In the genomic region with DNA sequence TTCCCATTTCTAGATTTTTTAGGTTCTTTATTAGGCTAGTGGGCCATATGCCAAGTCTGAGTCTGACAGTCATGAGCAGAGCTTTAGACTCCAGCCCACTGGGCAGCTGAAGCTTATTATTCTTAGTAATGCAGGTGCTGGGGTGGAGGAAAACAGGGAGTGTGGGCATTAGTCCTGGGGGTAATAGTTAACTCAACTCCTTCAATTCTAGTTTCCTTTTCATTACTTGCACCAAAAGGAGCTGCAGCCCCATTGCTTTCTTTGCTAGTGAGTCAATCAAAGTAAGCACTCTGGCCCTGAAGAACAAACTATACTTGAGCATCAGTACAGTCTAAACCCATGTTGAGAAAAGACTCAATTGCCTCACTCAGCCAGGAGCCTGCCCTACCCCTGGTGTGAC, we compare ENCODE assay signal across 26 cellular contexts. TPM values are rescaled to one million over a fixed set of nuclear protein-coding genes. Genes with fewer than 3 reads are reported as not detected.
DNase-seq lines count a peak whose midpoint lies in the region; ATAC-seq, FAIRE-seq and TF ChIP-seq lines count a peak whose summit lies in the region.
"Had no signal": no experiment of that assay in that cellular context is flagged by ENCODE, and none has a peak within 500 bp of the region (broad histone marks: within the 10 kb centered on the region; RNA-seq: fewer than 3 reads in every experiment).

No MANE protein-coding gene starts in this region.

- no peaks in the 10 kb centered on the region for H3K36me3 Mint-ChIP-seq in mesothelial cell of epicardium
- no peaks in the 10 kb centered on the region for H3K36me3 Mint-ChIP-seq in activated CD8-positive, alpha-beta T cell treated with anti-CD3 and anti-CD28 coated beads for 36 hours (ENCODE audit: low read depth)

- H3K4me2 ChIP-seq in GM12878 (ENCODE audit: control insufficient read depth, insufficient read depth): no peak overlapping the region

- CTCF ChIA-PET in GM12878 (lab: Yijun Ruan, JAX): no interaction called here
- CTCF ChIA-PET in activated CD8-positive, alpha-beta T cell treated with anti-CD3 and anti-CD28 coated beads for 36 hours (lab: Charles Lee): no interaction called here

- no peak for FAIRE-seq in GM12878 (lab: Jason Lieb, UNC)
- FAIRE-seq in H54 (lab: Jason Lieb, UNC): no peak

- TF ChIP-seq EP300 in GM12878 (IDR thresholded peaks at IDR 0.05; ENCODE audit: borderline replicate concordance in 1 of 2, control insufficient read depth in 1 of 2, low read depth in 2 of 2, low read length in 2 of 2): no peak

- peaks cover 27% of the 10 kb centered on the region for H3K27me3 Mint-ChIP-seq in mesothelial cell of epicardium (ENCODE audit: low read depth)
- H3K27me3 Mint-ChIP-seq in activated CD8-positive, alpha-beta T cell treated with anti-CD3 and anti-CD28 coated beads for 36 hours: no peaks in the 10 kb centered on the region

- H3K4me3 Mint-ChIP-seq in mesothelial cell of epicardium: no peak overlapping the region
- H3K4me3 Mint-ChIP-seq in activated CD8-positive, alpha-beta T cell treated with anti-CD3 and anti-CD28 coated beads for 36 hours: no peak overlapping the region
- H3K4me3 Mint-ChIP-seq: neural crest cell had no signal

- no peak overlapping the region for H3K27ac Mint-ChIP-seq in mesothelial cell of epicardium
- no peak overlapping the region for H3K27ac Mint-ChIP-seq in activated CD8-positive, alpha-beta T cell treated with anti-CD3 and anti-CD28 coated beads for 36 hours

- BruUV-seq in GM12878 (replicated peaks; lab: Mats Ljungman, UMichigan): no TSS peak

- no peaks in the 10 kb centered on the region for H3K4me1 Mint-ChIP-seq in mesothelial cell of epicardium
- no peaks in the 10 kb centered on the region for H3K4me1 Mint-ChIP-seq in activated CD8-positive, alpha-beta T cell treated with anti-CD3 and anti-CD28 coated beads for 36 hours (ENCODE audit: low read depth)
- H3K4me1 Mint-ChIP-seq: neural crest cell had no signal

- POLR2A ChIA-PET in GM12878 (lab: Charles Lee): no interaction called here
- POLR2A ChIA-PET in activated CD8-positive, alpha-beta T cell treated with anti-CD3 and anti-CD28 coated beads for 36 hours (lab: Charles Lee): no interaction called here

- ATAC-seq in GM18858 (IDR thresholded peaks at IDR 0.05; ENCODE audit: unreplicated experiment): peak; percentile 53
- peak; percentile 60 for ATAC-seq in GM21423 (IDR thresholded peaks at IDR 0.05; ENCODE audit: unreplicated experiment)
- peak; percentile 61 for ATAC-seq in HG03108 (IDR thresholded peaks at IDR 0.05; ENCODE audit: unreplicated experiment)
- peak; percentile 34 for ATAC-seq in GM12878
- no peak for ATAC-seq in activated CD8-positive, alpha-beta T cell treated with anti-CD3 and anti-CD28 coated beads for 36 hours
- ATAC-seq: activated CD4-positive, CD25-positive, alpha-beta regulatory T cell treated with anti-CD3 and anti-CD28 coated beads, Interleukin-2, amount 50 U/mL, for 24 hours; gastroesophageal sphincter; left colon; Panc1 had no signal

- no peaks in the 10 kb centered on the region for H3K4me1 ChIP-seq in GM12878 (ENCODE audit: control insufficient read depth, insufficient read depth, low read length)
- H3K4me1 ChIP-seq: adrenal gland, testis had no signal

- SMC1A ChIA-PET in GM12878 (lab: Charles Lee; ENCODE audit: uncharacterized antibody, unreplicated experiment): no interaction called here

- no peak for TF ChIP-seq CTCF in GM12878 (IDR thresholded peaks at IDR 0.05 in 2 of 3, conservative IDR thresholded peaks at IDR 0.05 in 1 of 3; ENCODE audit: control insufficient read depth in 2 of 3, extremely low read depth in 1 of 3, insufficient read depth in 1 of 3, low read depth in 3 of 3, low read length in 3 of 3)
- TF ChIP-seq CTCF in mesothelial cell of epicardium (IDR thresholded peaks at IDR 0.05; ENCODE audit: unreplicated experiment): no peak
- TF ChIP-seq CTCF in activated CD8-positive, alpha-beta T cell treated with anti-CD3 and anti-CD28 coated beads for 36 hours (IDR thresholded peaks at IDR 0.05): no peak

- H3K27me3 ChIP-seq in GM12878 (replicated peaks in 1 of 2; ENCODE audit: control insufficient read depth in 2 of 2, insufficient read depth in 2 of 2, low read length in 1 of 2): no peaks in the 10 kb centered on the region; a peak in 1 of 4 replicates
- H3K27me3 ChIP-seq: adrenal gland, gastroesophageal sphincter, testis had no signal

- no peak overlapping the region for H3K9ac ChIP-seq in GM12878 (ENCODE audit: control insufficient read depth, insufficient read depth, low read length)

- H3K79me2 ChIP-seq in GM12878 (ENCODE audit: control insufficient read depth, insufficient read depth, low read length): no peaks in the 10 kb centered on the region

- DNase-seq in GM12878 (ENCODE audit: low read depth, low spot score) (peak; percentile 25), mesothelial cell of epicardium (ENCODE audit: low spot score in 2 of 2, unreplicated experiment in 2 of 2) (no peak), H54 (ENCODE audit: insufficient read length, low spot score) (no peak), SHP77 treated with DMSO at 0.1 percent for 48 hours (lab: John Stamatoyannopoulos, UW) (no peak)
- DNase-seq in activated CD8-positive, alpha-beta T cell treated with anti-CD3 and anti-CD28 coated beads for 36 hours: no peak
- DNase-seq: activated effector memory CD4-positive, alpha-beta T cell treated with anti-CD3 and anti-CD28 coated beads, Interleukin-2, amount 50 U/mL, for 16 hours; DMS153; left colon; NCI-H146; NCI-H82; T1000; testis had no signal

- no peaks in the 10 kb centered on the region for H3K36me3 ChIP-seq in GM12878 (ENCODE audit: control insufficient read depth in 2 of 2, insufficient read depth in 2 of 2, low read length in 1 of 2)
- H3K36me3 ChIP-seq: adrenal gland, gastroesophageal sphincter had no signal

- in situ Hi-C loops in GM12878 (cut with MboI): no loop called here

- H3K9me3 Mint-ChIP-seq in mesothelial cell of epicardium: peaks cover 4% of the 10 kb centered on the region
- no peaks in the 10 kb centered on the region for H3K9me3 Mint-ChIP-seq in activated CD8-positive, alpha-beta T cell treated with anti-CD3 and anti-CD28 coated beads for 36 hours
- H3K9me3 Mint-ChIP-seq: neural crest cell had no signal

- no peak overlapping the region for H2AFZ ChIP-seq in GM12878 (ENCODE audit: control insufficient read depth, low read depth, low read length)

- no peaks in the 10 kb centered on the region for H3K9me3 ChIP-seq in GM12878 (replicated peaks; ENCODE audit: control insufficient read depth, insufficient read depth, low read length)
- H3K9me3 ChIP-seq: adrenal gland, gastroesophageal sphincter, testis had no signal

- intact Hi-C loops in GM12878 (cut with micrococcal nuclease; ENCODE audit: unreplicated experiment): no loop called here
- intact Hi-C loops in activated CD8-positive, alpha-beta T cell treated with anti-CD3 and anti-CD28 coated beads for 36 hours (cut with micrococcal nuclease): no loop called here

- H4K20me1 ChIP-seq in GM12878 (ENCODE audit: control insufficient read depth, insufficient read depth): no peaks in the 10 kb centered on the region

- TF ChIP-seq RAD21 in GM12878 (IDR thresholded peaks at IDR 0.05; ENCODE audit: insufficient read depth, low read depth, low read length): no peak

- RAD21 ChIA-PET in GM12878 (lab: Charles Lee; ENCODE audit: unreplicated experiment): no interaction called here

- H3K4me3 ChIP-seq in GM12878: no peak overlapping the region
- H3K4me3 ChIP-seq: adrenal gland, gastroesophageal sphincter, SK-N-MC, testis had no signal

- no peak overlapping the region for H3K27ac ChIP-seq in GM12878 (ENCODE audit: control insufficient read depth, insufficient read depth)
- H3K27ac ChIP-seq: adrenal gland, C4-2B, SK-N-MC, testis had no signal

- TF ChIP-seq POLR2A in GM12878 (IDR thresholded peaks at IDR 0.05; ENCODE audit: low read depth, low read length) (no peak), H54 (IDR thresholded peaks at IDR 0.05; ENCODE audit: low read depth, low read length) (no peak)

TF ChIP-seq in GM12878, 131 proteins besides CTCF, POLR2A, EP300 and RAD21 (continues in another document):
- TF ChIP-seq CBFB (IDR thresholded peaks at IDR 0.05; ENCODE audit: low read depth): no peak

RNA-seq across cellular contexts. Expression of gene ICOS, which starts 35.5 kb away (rescaled TPM):
- total RNA-seq in GM12878 (2013; cell fraction: nucleolus; rRNA removed): 0.23 and 0.29 TPM in 2 replicates
- 0.93 and 1.1 TPM in 2 replicates for total RNA-seq in GM12878 (2014; rRNA removed)
- 0.85 and 0.92 TPM in 2 replicates for total RNA-seq in GM12878 (2014; rRNA removed; fragmentation: Illumina TruSeq; extraction: Trizol)
- total RNA-seq in GM12878 (2021): 0.77 and 1.0 TPM in 2 replicates
- not detected for polyA plus RNA-seq in GM12878 (2011; ENCODE audit: low read depth)
- polyA plus RNA-seq in GM12878 (2011; rRNA removed): 36.0 and 46.8 TPM in 2 replicates
- 19.6 and 25.3 TPM in 2 replicates for polyA plus RNA-seq in GM12878 (2011; cell fraction: cytosol; rRNA removed)
- polyA plus RNA-seq in GM12878 (2011; cell fraction: nucleus; rRNA removed): 13.4 and 19.2 TPM in 2 replicates
- not detected in 2 replicates for polyA plus RNA-seq in GM12878 (2012)
- 0.90 and 1.4 TPM in 2 replicates for polyA plus RNA-seq in GM12878 (2014; fragmentation: Illumina TruSeq; extraction: Trizol)
- 1 to 10 TPM in 1 of 2 experiments, under 1 TPM in 1; 0.75 to 1.5 TPM for polyA plus RNA-seq in GM12878 (2014; fragmentation: Nextera tagmentation; extraction: Ambion mirVana)
- polyA plus RNA-seq in GM12878 (2014; rRNA removed): 0.47 and 0.76 TPM in 2 replicates
- polyA plus RNA-seq in GM12878 (2016; fragmentation: Nextera tagmentation; extraction: Ambion mirVana): under 1 TPM; 0.47 to 0.68 TPM
- polyA minus RNA-seq in GM12878 (2011; rRNA and poly(A)+ RNA removed): 25.7 and 27.1 TPM in 2 replicates
- polyA minus RNA-seq in GM12878 (2011; cell fraction: cytosol; rRNA and poly(A)+ RNA removed): 6.4 and 6.5 TPM in 2 replicates
- 5.9 and 7.0 TPM in 2 replicates for polyA minus RNA-seq in GM12878 (2011; cell fraction: nucleus; rRNA and poly(A)+ RNA removed)
- not detected in 3 replicates for total RNA-seq in mesothelial cell of epicardium
- total RNA-seq in activated CD8-positive, alpha-beta T cell treated with anti-CD3 and anti-CD28 coated beads for 36 hours: 10 to 100 TPM; 55.0 to 55.6 TPM
- total RNA-seq: cardiac septum, epithelial cell of proximal tubule, M059J, neural crest cell, pulmonary artery endothelial cell had no signal

Comparison
In these comparisons a context has a peak if more than half of its experiments do, and no peak if none do; other contexts are left out.
1. RNA of gene ICOS, which starts 35.5 kb away (total RNA-seq): 55.0 to 55.6 TPM in activated CD8-positive, alpha-beta T cell treated with anti-CD3 and anti-CD28 coated beads for 36 hours; 0.23 to 1.1 TPM in GM12878 and not detected in mesothelial cell of epicardium; every median in the first group is over 10 times any median in the second.